Comparison of ENCODE assay signal across 26 cellular contexts in genomic region chr14:67562776-67563150, GRCh38.
"Had no signal": no experiment of that assay in that cellular context is flagged by ENCODE, and none has a peak within 500 bp of the region (broad histone marks: within the 10 kb centered on the region; RNA-seq: fewer than 3 reads in every experiment).

No MANE protein-coding gene starts in this region.

- H3K27ac ChIP-seq: esophagus squamous epithelium, heart right ventricle, left lung, parathyroid adenoma, prostate gland, right atrium auricular region, sigmoid colon, tibial artery had no signal

- DNase-seq: cortex of kidney; effector memory CD8-positive, alpha-beta T cell; erythroblast; esophagus squamous epithelium; foreskin melanocyte; glutamatergic neuron; heart right ventricle; hippocampal formation; left cardiac atrium; left lung; mesenchymal stem cell; mucosa of descending colon; naive B cell; stimulated activated CD4-positive, alpha-beta T cell treated with anti-CD3 and anti-CD28 coated beads, Interleukin-2, amount 100 ng/mL, for 24 hours; stimulated activated CD4-positive, alpha-beta T cell treated with anti-CD3 and anti-CD28 coated beads, Interleukin-4, amount 100 ng/mL, for 4 hours; tibial artery had no signal

- H3K36me3 ChIP-seq: heart right ventricle, left lung, prostate gland, right atrium auricular region, sigmoid colon had no signal

- H3K4me1 ChIP-seq: heart right ventricle, left lung, prostate gland, right atrium auricular region, sigmoid colon, tibial artery had no signal

- H3K4me3 Mint-ChIP-seq: effector memory CD8-positive, alpha-beta T cell; mesothelial cell of epicardium; naive B cell; natural killer cell treated with Interleukin-12 subunit alpha and Interleukin-12 subunit beta and Interleukin-15 and Interleukin-18, amount 100 ng/mL, for 72 hours; neural crest cell; stimulated activated memory B cell treated with anti-CD40 and anti-IgM and Interleukin-4, amounts not matched to agents 10 μg/mL and 1 μg/mL and 100 μg/mL, for 72 hours; stimulated activated naive CD8-positive, alpha-beta T cell treated with anti-CD3 and anti-CD28 coated beads, Interleukin-15, Interleukin-2, amounts not matched to agents 100 ng/mL and 50 ng/mL, for 24 hours; type B pancreatic cell had no signal

- H3K27ac Mint-ChIP-seq: effector memory CD8-positive, alpha-beta T cell; mesothelial cell of epicardium; naive B cell; natural killer cell treated with Interleukin-12 subunit alpha and Interleukin-12 subunit beta and Interleukin-15 and Interleukin-18, amount 100 ng/mL, for 72 hours; stimulated activated memory B cell treated with anti-CD40 and anti-IgM and Interleukin-4, amounts not matched to agents 10 μg/mL and 1 μg/mL and 100 μg/mL, for 72 hours; stimulated activated naive CD8-positive, alpha-beta T cell treated with anti-CD3 and anti-CD28 coated beads, Interleukin-15, Interleukin-2, amounts not matched to agents 100 ng/mL and 50 ng/mL, for 24 hours; type B pancreatic cell had no signal

- ATAC-seq: effector memory CD8-positive, alpha-beta T cell; heart right ventricle; left cardiac atrium; left lung; mucosa of descending colon; natural killer cell treated with Interleukin-12 subunit alpha and Interleukin-12 subunit beta and Interleukin-15 and Interleukin-18, amount 100 ng/mL, for 72 hours; stimulated activated memory B cell treated with anti-CD40 and anti-IgM and Interleukin-4, amounts not matched to agents 10 μg/mL and 1 μg/mL and 100 μg/mL, for 72 hours had no signal

- H3K4me3 ChIP-seq: esophagus squamous epithelium, heart right ventricle, left lung, mucosa of descending colon, prostate gland, right atrium auricular region, sigmoid colon, tibial artery had no signal

- H3K27me3 Mint-ChIP-seq: stimulated activated memory B cell treated with anti-CD40 and anti-IgM and Interleukin-4, amounts not matched to agents 10 μg/mL and 1 μg/mL and 100 μg/mL, for 72 hours; stimulated activated naive CD8-positive, alpha-beta T cell treated with anti-CD3 and anti-CD28 coated beads, Interleukin-15, Interleukin-2, amounts not matched to agents 100 ng/mL and 50 ng/mL, for 24 hours; type B pancreatic cell had no signal

- H3K27me3 ChIP-seq: esophagus squamous epithelium, heart right ventricle, left lung, right atrium auricular region, sigmoid colon, tibial artery had no signal

- H3K9me3 Mint-ChIP-seq: effector memory CD8-positive, alpha-beta T cell; mesothelial cell of epicardium; natural killer cell treated with Interleukin-12 subunit alpha and Interleukin-12 subunit beta and Interleukin-15 and Interleukin-18, amount 100 ng/mL, for 72 hours; neural crest cell; stimulated activated memory B cell treated with anti-CD40 and anti-IgM and Interleukin-4, amounts not matched to agents 10 μg/mL and 1 μg/mL and 100 μg/mL, for 72 hours; stimulated activated naive CD8-positive, alpha-beta T cell treated with anti-CD3 and anti-CD28 coated beads, Interleukin-15, Interleukin-2, amounts not matched to agents 100 ng/mL and 50 ng/mL, for 24 hours; type B pancreatic cell had no signal

- H3K9me3 ChIP-seq: esophagus squamous epithelium, heart right ventricle, left lung, mucosa of descending colon, prostate gland, right atrium auricular region, sigmoid colon, tibial artery had no signal

- H3K36me3 Mint-ChIP-seq: naive B cell; natural killer cell treated with Interleukin-12 subunit alpha and Interleukin-12 subunit beta and Interleukin-15 and Interleukin-18, amount 100 ng/mL, for 72 hours; stimulated activated memory B cell treated with anti-CD40 and anti-IgM and Interleukin-4, amounts not matched to agents 10 μg/mL and 1 μg/mL and 100 μg/mL, for 72 hours; type B pancreatic cell had no signal
